In the genomic region with DNA sequence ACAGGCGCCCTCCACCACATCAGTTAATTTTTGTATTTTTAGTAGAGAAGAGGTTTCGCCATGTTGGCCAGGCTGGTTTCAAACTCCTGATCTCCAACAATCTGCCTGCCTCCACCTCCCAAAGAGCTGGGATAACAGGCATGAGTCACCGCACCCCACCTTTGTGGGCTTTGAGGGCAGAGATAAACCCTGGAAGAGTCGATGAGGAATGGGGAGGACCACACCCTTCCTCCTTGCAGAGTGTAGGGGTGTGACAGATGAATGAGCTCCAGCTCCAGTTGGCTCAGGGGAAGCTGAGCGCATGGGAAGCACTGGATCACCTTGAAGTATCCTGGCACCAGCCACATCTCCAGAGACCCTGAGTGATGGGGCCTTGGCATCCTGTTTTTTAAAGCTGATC, we compare ENCODE assay signal across 11 cellular contexts. TPM values are rescaled to one million over a fixed set of nuclear protein-coding genes. Genes with fewer than 3 reads are reported as not detected.
"Had no signal": no experiment of that assay in that cellular context is flagged by ENCODE, and none has a peak within 500 bp of the region (broad histone marks: within the 10 kb centered on the region; RNA-seq: fewer than 3 reads in every experiment).

No MANE protein-coding gene starts in this region.

RNA-seq across cellular contexts. Expression of a gene that starts 32.3 kb away (rescaled TPM):
- total RNA-seq: activated B cell treated with CpG ODN at 0.5 μM for 24 hours; activated CD8-positive, alpha-beta T cell treated with anti-CD3 and anti-CD28 coated beads for 36 hours; activated T-cell treated with anti-CD3 and anti-CD28 coated beads, Interleukin-2, amount 50 U/mL, for 4 hours; activated T-helper 17 cell treated with anti-CD3 and anti-CD28 coated beads, Interleukin-2, amount 50 U/mL, for 72 hours; astrocyte; bronchial epithelial cell; epithelial cell of proximal tubule; gastroesophageal sphincter; glomerular endothelial cell; T-cell; T-helper 2 cell treated with Interferon-gamma antibody and Interleukin-4, amounts not matched to agents 100 ng/mL and 5 ng/mL, for 36 hours had no signal

RNA-seq across cellular contexts. Expression of a gene that starts 35.3 kb away (rescaled TPM):
- total RNA-seq: epithelial cell of proximal tubule, glomerular endothelial cell had no signal
